Comparison of ENCODE assay signal across 17 cellular contexts in the genomic region with DNA sequence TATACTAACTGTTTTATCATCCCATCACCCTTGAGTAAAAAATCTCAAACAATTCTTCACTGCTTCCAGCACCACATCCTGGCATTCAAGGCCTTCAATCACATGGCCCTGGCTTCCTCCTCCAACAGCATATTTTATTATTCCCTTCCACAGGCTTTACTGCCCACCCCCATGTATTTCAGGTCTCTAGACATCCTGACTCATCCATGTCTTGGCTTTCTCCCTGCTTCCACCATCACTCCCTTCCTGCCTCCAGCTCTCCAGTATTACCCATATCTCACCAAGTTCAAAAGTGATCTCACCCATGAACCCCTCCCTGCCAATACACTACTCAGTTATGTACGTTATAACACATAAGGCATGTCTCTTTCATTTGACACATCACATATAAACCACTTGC. TPM values are rescaled to one million over a fixed set of nuclear protein-coding genes. Genes with fewer than 3 reads are reported as not detected.
DNase-seq lines count a peak whose midpoint lies in the region; ATAC-seq and TF ChIP-seq lines count a peak whose summit lies in the region.
"Had no signal": no experiment of that assay in that cellular context is flagged by ENCODE, and none has a peak within 500 bp of the region (broad histone marks: within the 10 kb centered on the region; RNA-seq: fewer than 3 reads in every experiment).

No MANE protein-coding gene starts in this region.

- H4K20me1 ChIP-seq in osteoblast (ENCODE audit: insufficient read depth, low read length) = no peaks in the 10 kb centered on the region

- intact Hi-C loops in stomach (cut with DNase I; ENCODE audit: low total_unique reads) = no loop called here
- intact Hi-C loops in posterior cingulate gyrus (cut with DNase I) = no loop called here
- intact Hi-C loops in gastrocnemius medialis (cut with DNase I; ENCODE audit: low total_unique reads) = loop anchor here (5.0 kb wide), 1 partner anchor 121 kb away; no protein-coding TSS in a partner anchor

- 57 to 83% (median 68%) methylated on average over 1 of the region's 1 CpG for WGBS in stomach, 5 donors

- ATAC-seq in gastrocnemius medialis = no peak
- ATAC-seq: activated naive CD8-positive, alpha-beta T cell treated with anti-CD3 and anti-CD28 coated beads, Interleukin-2, amount 50 U/mL, for 24 hours had no signal

- no peaks in the 10 kb centered on the region for H3K79me2 ChIP-seq in osteoblast (ENCODE audit: insufficient read depth, low read length)
- H3K79me2 ChIP-seq: parathyroid adenoma had no signal

- H3K9me3 ChIP-seq in osteoblast (ENCODE audit: low read depth, low read length) (no peaks in the 10 kb centered on the region), stomach (no peaks in the 10 kb centered on the region), gastrocnemius medialis (no peaks in the 10 kb centered on the region)
- H3K9me3 ChIP-seq: vagina had no signal

- CTCF ChIA-PET in RWPE1 (lab: Yijun Ruan, JAX) = no interaction called here

- H3K4me1 ChIP-seq in osteoblast (ENCODE audit: insufficient read depth, low read length) (peaks cover 31% of the 10 kb centered on the region), stomach (no peaks in the 10 kb centered on the region), gastrocnemius medialis (peaks cover 5 to 14% of the 10 kb centered on the region in 2 donors)
- H3K4me1 ChIP-seq: parathyroid adenoma, vagina had no signal

- H3K27ac ChIP-seq in RWPE1 = no peak overlapping the region
- peak overlapping the region; percentile 57 for H3K27ac ChIP-seq in osteoblast (ENCODE audit: low read depth, low read length)
- H3K27ac ChIP-seq in stomach = no peak overlapping the region
- no peak overlapping the region for H3K27ac ChIP-seq in gastrocnemius medialis
- H3K27ac ChIP-seq: parathyroid adenoma, vagina had no signal

- TF ChIP-seq CTCF in RWPE1 (conservative IDR thresholded peaks at IDR 0.05; ENCODE audit: low read depth) = no peak
- no peak for TF ChIP-seq CTCF in fibroblast of mammary gland (conservative IDR thresholded peaks at IDR 0.05; ENCODE audit: control insufficient read depth, insufficient read depth, low read depth, low read length)
- no peak for TF ChIP-seq CTCF in osteoblast (IDR thresholded peaks at IDR 0.05; ENCODE audit: extremely low read depth, low read depth, low read length)
- no peak for TF ChIP-seq CTCF in stomach (IDR thresholded peaks at IDR 0.05)
- TF ChIP-seq CTCF in gastrocnemius medialis (IDR thresholded peaks at IDR 0.05 in 4 of 5, conservative IDR thresholded peaks at IDR 0.05 in 1 of 5) = no peak

- H3K36me3 ChIP-seq in osteoblast (ENCODE audit: insufficient read depth, low read length) (no peaks in the 10 kb centered on the region), stomach (no peaks in the 10 kb centered on the region), gastrocnemius medialis (no peaks in the 10 kb centered on the region)
- H3K36me3 ChIP-seq: vagina had no signal

- in situ Hi-C loops in gastrocnemius medialis (cut with MboI; ENCODE audit: low sequenced_read_pairs in 4 of 4) = no loop called here

- peak; percentile 79 for DNase-seq in EL
- DNase-seq in RWPE1 (ENCODE audit: low spot score) = peak; percentile 15
- DNase-seq in fibroblast of mammary gland (ENCODE audit: low read depth) = peak; percentile 88
- DNase-seq in osteoblast (ENCODE audit: insufficient read length, low spot score, missing footprints) = peak; percentile 59
- DNase-seq in stomach = no peak
- DNase-seq in posterior cingulate gyrus = no peak
- no peak for DNase-seq in gastrocnemius medialis
- DNase-seq in midbrain (lab: John Stamatoyannopoulos, UW) = no peak
- DNase-seq: activated CD4-positive, alpha-beta T cell treated with anti-CD3 and anti-CD28 coated beads, Interleukin-2, amount 50 U/mL, for 48 hours; activated naive CD8-positive, alpha-beta T cell treated with anti-CD3 and anti-CD28 coated beads, Interleukin-2, amount 50 U/mL, for 24 hours; activated T-cell treated with anti-CD3 and anti-CD28 coated beads, Interleukin-2, amount 50 U/mL, for 48 hours; glutamatergic neuron; kidney; NCI-H1694 treated with DMSO at 0.1 percent for 48 hours had no signal

- POLR2A ChIA-PET in RWPE1 (lab: Yijun Ruan, JAX; ENCODE audit: low non-redundant PET) = no interaction called here

- TF ChIP-seq EP300 in stomach (IDR thresholded peaks at IDR 0.05) = no peak

- TF ChIP-seq POLR2A in stomach (IDR thresholded peaks at IDR 0.05) (no peak), gastrocnemius medialis (IDR thresholded peaks at IDR 0.05) (no peak)

- H3K4me2 ChIP-seq in osteoblast (ENCODE audit: insufficient read depth, low read length) = peak overlapping the region; percentile 22

- H3K27me3 ChIP-seq in osteoblast (ENCODE audit: insufficient read depth, low read length) (no peaks in the 10 kb centered on the region), stomach (no peaks in the 10 kb centered on the region), gastrocnemius medialis (no peaks in the 10 kb centered on the region)
- H3K27me3 ChIP-seq: vagina had no signal

- no peak overlapping the region for H2AFZ ChIP-seq in osteoblast (ENCODE audit: low read length)
- H2AFZ ChIP-seq: parathyroid adenoma had no signal

- H3K4me3 ChIP-seq in fibroblast of mammary gland (ENCODE audit: control insufficient read depth, low read depth, low read length) (no peak overlapping the region), osteoblast (ENCODE audit: insufficient read depth, low read length) (no peak overlapping the region), stomach (no peak overlapping the region), gastrocnemius medialis (no peak overlapping the region)
- H3K4me3 ChIP-seq: vagina had no signal

RNA-seq across cellular contexts. Expression of gene PLAC1, which starts 34.7 kb away (rescaled TPM):
- total RNA-seq in osteoblast (not detected in 2 replicates), stomach (not detected), gastrocnemius medialis (not detected)
- polyA plus RNA-seq in stomach = not detected
- total RNA-seq: cerebellum, kidney, vagina had no signal

Comparison
In these comparisons a context has a peak if more than half of its experiments do, and no peak if none do; other contexts are left out.
1. DNase-seq: peak in EL (single experiment), RWPE1 (single experiment), fibroblast of mammary gland (single experiment) and osteoblast (single experiment); none in stomach (single experiment), posterior cingulate gyrus (0 of 10), gastrocnemius medialis (0 of 2) and midbrain (single experiment).